ENCODE assay signal across 12 cellular contexts in genomic region chr1:231861541-231862481, GRCh38.
A peak's percentile ranks its signal among the peaks of the same experiment; 100 is the strongest.
DNase-seq lines count a peak whose midpoint lies in the region; TF ChIP-seq lines count a peak whose summit lies in the region.
"Had no signal": no experiment of that assay in that cellular context is flagged by ENCODE, and none has a peak within 500 bp of the region (broad histone marks: within the 10 kb centered on the region; RNA-seq: fewer than 3 reads in every experiment).

No MANE protein-coding gene starts in this region.

- no peaks in the 10 kb centered on the region for H3K9me3 ChIP-seq in ectodermal cell (ENCODE audit: control insufficient read depth, low read length)
- no peaks in the 10 kb centered on the region for H3K9me3 ChIP-seq in testis
- H3K9me3 ChIP-seq: uterus had no signal

- H3K4me3 ChIP-seq in AG10803 (ENCODE audit: low read length) = no peak overlapping the region
- H3K4me3 ChIP-seq in ectodermal cell (ENCODE audit: insufficient read depth, low read depth, low read length) = no peak overlapping the region
- H3K4me3 ChIP-seq in testis = no peak overlapping the region
- H3K4me3 ChIP-seq: uterus had no signal

- H3K27me3 ChIP-seq in ectodermal cell (ENCODE audit: control insufficient read depth, insufficient read depth, low read length, poor library complexity, severe bottlenecking) (no peaks in the 10 kb centered on the region), testis (no peaks in the 10 kb centered on the region)
- H3K27me3 ChIP-seq: uterus had no signal

- TF ChIP-seq POLR2A in testis (IDR thresholded peaks at IDR 0.05) = no peak

- 79 to 90% methylated on average over 5 to 7 of the region's 7 CpGs for WGBS in ectodermal cell, 2 experiments
- WGBS in testis, 2 donors = 78 to 80% methylated on average over 7 of the region's 7 CpGs

- peak overlapping the region; percentile 50 for H3K27ac ChIP-seq in ectodermal cell (ENCODE audit: insufficient read depth, low read depth, low read length, poor library complexity, severe bottlenecking)
- no peak overlapping the region for H3K27ac ChIP-seq in testis
- H3K27ac ChIP-seq: uterus had no signal

- intact Hi-C loops in testis (cut with DNase I; ENCODE audit: low total_unique reads) = no loop called here

- H3K36me3 ChIP-seq in ectodermal cell (ENCODE audit: control insufficient read depth, insufficient read depth, low read length) (no peaks in the 10 kb centered on the region), testis (ENCODE audit: low read depth, missing control alignments) (no peaks in the 10 kb centered on the region)
- H3K36me3 ChIP-seq: uterus had no signal

- TF ChIP-seq CTCF in AG10803 (conservative IDR thresholded peaks at IDR 0.05; ENCODE audit: low read length) (no peak), testis (IDR thresholded peaks at IDR 0.05) (no peak)

- peak; percentile 72 for DNase-seq in AG10803 (ENCODE audit: low read depth)
- peak; percentile 22 for DNase-seq in NCI-H226
- DNase-seq in hepatic stellate cell (ENCODE audit: low spot score) = peak; percentile 24
- no peak for DNase-seq in NCI-H2029 (lab: John Stamatoyannopoulos, UW)
- DNase-seq in testis = no peak
- no peak for DNase-seq in A172 (ENCODE audit: low spot score)
- no peak for DNase-seq in DMS79 treated with DMSO at 0.1 percent for 48 hours (lab: John Stamatoyannopoulos, UW)
- DNase-seq: activated naive CD4-positive, alpha-beta T cell; KBM-7; NCI-H187; uterus had no signal

- H3K4me1 ChIP-seq in ectodermal cell (ENCODE audit: control insufficient read depth, insufficient read depth, low read length) (peaks cover 6% of the 10 kb centered on the region), testis (peaks cover 14% of the 10 kb centered on the region)
- H3K4me1 ChIP-seq: uterus had no signal

Comparison
In these comparisons a context has a peak if more than half of its experiments do, and no peak if none do; other contexts are left out.
1. DNase-seq: peak in AG10803 (single experiment), NCI-H226 (single experiment) and hepatic stellate cell (single experiment); none in NCI-H2029 (single experiment), testis (single experiment), A172 (single experiment) and DMS79 treated with DMSO at 0.1 percent for 48 hours (single experiment).